In genomic region chr17:8887834-8888703, GRCh38 we compare ENCODE assay signal across 8 cellular contexts. TPM values are rescaled to one million over a fixed set of nuclear protein-coding genes. Genes with fewer than 3 reads are reported as not detected.
DNase-seq lines count a peak whose midpoint lies in the region; FAIRE-seq and TF ChIP-seq lines count a peak whose summit lies in the region.
"Had no signal": no experiment of that assay in that cellular context is flagged by ENCODE, and none has a peak within 500 bp of the region (broad histone marks: within the 10 kb centered on the region; RNA-seq: fewer than 3 reads in every experiment).

No MANE protein-coding gene starts in this region.

- H2AFZ ChIP-seq in smooth muscle cell (ENCODE audit: low read depth) = no peak overlapping the region

- no peak for FAIRE-seq in D721Med (lab: Jason Lieb, UNC)

- 52 to 72% (median 64%) methylated on average over 26 to 39 of the region's 39 CpGs for WGBS in adrenal gland, 4 donors
- WGBS in smooth muscle cell (ENCODE audit: low lambda C conversion rate) = 69% methylated on average over 39 of the region's 39 CpGs

- H3K4me1 ChIP-seq in adrenal gland (replicated peaks in 1 of 2) = no peaks in the 10 kb centered on the region
- H3K4me1 ChIP-seq in smooth muscle cell (ENCODE audit: low read depth) = no peaks in the 10 kb centered on the region

- H3K36me3 ChIP-seq in adrenal gland (replicated peaks in 1 of 2) (no peaks in the 10 kb centered on the region), smooth muscle cell (ENCODE audit: low read depth) (no peaks in the 10 kb centered on the region)

- DNase-seq in HFFc6 (peak; percentile 1), adrenal gland (peak; percentile 75 to 89 (median 84)), hepatic stellate cell (ENCODE audit: low spot score) (peak; percentile 32), smooth muscle cell (lab: John Stamatoyannopoulos, UW; ENCODE audit: unreplicated experiment) (peak; percentile 31), D721Med (ENCODE audit: insufficient read length, low spot score) (no peak)
- no peak for DNase-seq in stimulated activated CD4-positive, alpha-beta T cell treated with anti-CD3 and anti-CD28 coated beads, Interleukin-15, amount 100 ng/mL, for 24 hours
- DNase-seq in activated T-cell treated with anti-CD3 and anti-CD28 coated beads, Interleukin-2, amount 50 U/mL, for 24 hours = no peak
- DNase-seq: stimulated activated CD8-positive, alpha-beta memory T cell treated with anti-CD3 and anti-CD28 coated beads, Interleukin-4, amount 100 ng/mL, for 48 hours had no signal

- H3K9me3 Mint-ChIP-seq in HFFc6 = peaks cover 14% of the 10 kb centered on the region
- no peaks in the 10 kb centered on the region for H3K9me3 Mint-ChIP-seq in activated T-cell treated with anti-CD3 and anti-CD28 coated beads, Interleukin-2, amount 50 U/mL, for 24 hours

- H3K4me1 Mint-ChIP-seq in HFFc6 (ENCODE audit: low read depth) = no peaks in the 10 kb centered on the region
- peaks cover 13% of the 10 kb centered on the region for H3K4me1 Mint-ChIP-seq in activated T-cell treated with anti-CD3 and anti-CD28 coated beads, Interleukin-2, amount 50 U/mL, for 24 hours (ENCODE audit: low read depth)

- no peaks in the 10 kb centered on the region for H3K79me2 ChIP-seq in smooth muscle cell (ENCODE audit: low read depth)

- no peak overlapping the region for H3K4me3 Mint-ChIP-seq in HFFc6
- no peak overlapping the region for H3K4me3 Mint-ChIP-seq in activated T-cell treated with anti-CD3 and anti-CD28 coated beads, Interleukin-2, amount 50 U/mL, for 24 hours

- H3F3A ChIP-seq in smooth muscle cell (ENCODE audit: low read depth) = no peaks in the 10 kb centered on the region

- H3K4me3 ChIP-seq in adrenal gland (no peak overlapping the region), smooth muscle cell (no peak overlapping the region)

- H3K27ac Mint-ChIP-seq in HFFc6 = no peak overlapping the region
- H3K27ac Mint-ChIP-seq in activated T-cell treated with anti-CD3 and anti-CD28 coated beads, Interleukin-2, amount 50 U/mL, for 24 hours = no peak overlapping the region

- peaks cover 2% of the 10 kb centered on the region for H3K27me3 Mint-ChIP-seq in HFFc6 (ENCODE audit: insufficient read depth)
- no peaks in the 10 kb centered on the region for H3K27me3 Mint-ChIP-seq in activated T-cell treated with anti-CD3 and anti-CD28 coated beads, Interleukin-2, amount 50 U/mL, for 24 hours

- H3K27ac ChIP-seq in adrenal gland (no peak overlapping the region), smooth muscle cell (ENCODE audit: low read depth) (no peak overlapping the region)

- H4K20me1 ChIP-seq in smooth muscle cell (ENCODE audit: low read depth) = no peaks in the 10 kb centered on the region

- H3K9me3 ChIP-seq in adrenal gland (replicated peaks in 1 of 3) (no peaks in the 10 kb centered on the region), smooth muscle cell (replicated peaks; ENCODE audit: low read depth) (no peaks in the 10 kb centered on the region)

- H3K4me2 ChIP-seq in smooth muscle cell = no peak overlapping the region

- TF ChIP-seq CTCF in HFFc6 (IDR thresholded peaks at IDR 0.05) = peak; percentile 30; the same call in 1 of the 2 replicates
- peak; percentile 13 to 53 (median 44) for TF ChIP-seq CTCF in adrenal gland (IDR thresholded peaks at IDR 0.05)
- TF ChIP-seq CTCF in smooth muscle cell (IDR thresholded peaks at IDR 0.05; ENCODE audit: borderline replicate concordance, insufficient read depth, poor library complexity, severe bottlenecking) = peak; percentile 45
- TF ChIP-seq CTCF in D721Med (IDR thresholded peaks at IDR 0.05; ENCODE audit: insufficient read depth, missing control alignments) = no peak

- H3K27me3 ChIP-seq in adrenal gland (no peaks in the 10 kb centered on the region), smooth muscle cell (ENCODE audit: low read depth) (no peaks in the 10 kb centered on the region)

- intact Hi-C loops in adrenal gland (cut with DNase I) = no loop called here

- TF ChIP-seq POLR2A in adrenal gland (IDR thresholded peaks at IDR 0.05) = no peak

- H3K9ac ChIP-seq in smooth muscle cell (ENCODE audit: low read depth) = no peak overlapping the region

- no peaks in the 10 kb centered on the region for H3K36me3 Mint-ChIP-seq in HFFc6 (ENCODE audit: low read depth)
- peaks cover 71% of the 10 kb centered on the region for H3K36me3 Mint-ChIP-seq in activated T-cell treated with anti-CD3 and anti-CD28 coated beads, Interleukin-2, amount 50 U/mL, for 24 hours (ENCODE audit: low read depth)

RNA-seq across cellular contexts. Expression of gene PIK3R6, which starts 20.6 kb away (rescaled TPM):
- total RNA-seq in HFFc6 (2021; fragmentation: NEBNext Ultra II Directional; extraction: Animal tissue kit (Norgen Biotek cat#: 25700)) = not detected
- total RNA-seq in adrenal gland (1 to 10 TPM in 3 of 8 donors, under 1 TPM in 5; 0.48 to 1.7 (median 0.84) TPM), smooth muscle cell (not detected in 2 replicates)
- polyA plus RNA-seq in adrenal gland (1 to 10 TPM in 1 of 3 donors, under 1 TPM in 2; 0.26 to 1.5 (median 0.94) TPM), smooth muscle cell (not detected in 2 replicates)

Comparison
In these comparisons a context has a peak if more than half of its experiments do, and no peak if none do; other contexts are left out.
1. DNase-seq: peak in HFFc6 (single experiment), adrenal gland (7 of 7), hepatic stellate cell (single experiment) and smooth muscle cell (single experiment); none in stimulated activated CD4-positive, alpha-beta T cell treated with anti-CD3 and anti-CD28 coated beads, Interleukin-15, amount 100 ng/mL, for 24 hours (single experiment), activated T-cell treated with anti-CD3 and anti-CD28 coated beads, Interleukin-2, amount 50 U/mL, for 24 hours (single experiment) and D721Med (single experiment).